In genomic region chr18:32958746-32959145, GRCh38 we compare ENCODE assay signal across 23 cellular contexts.
A peak's percentile ranks its signal among the peaks of the same experiment; 100 is the strongest.
DNase-seq lines count a peak whose midpoint lies in the region; ATAC-seq, FAIRE-seq and TF ChIP-seq lines count a peak whose summit lies in the region.
"Had no signal": no experiment of that assay in that cellular context is flagged by ENCODE, and none has a peak within 500 bp of the region (broad histone marks: within the 10 kb centered on the region; RNA-seq: fewer than 3 reads in every experiment).

No MANE protein-coding gene starts in this region.

- in situ Hi-C loops in GM12878 (cut with MboI), result no loop called here

- H3K27ac Mint-ChIP-seq in HFFc6 (no peak overlapping the region), T-cell (no peak overlapping the region)
- H3K27ac Mint-ChIP-seq: natural killer cell, progenitor cell of endocrine pancreas had no signal

- H2AFZ ChIP-seq in GM12878 (ENCODE audit: control insufficient read depth, low read depth, low read length), result no peak overlapping the region

- BruUV-seq in GM12878 (replicated peaks; lab: Mats Ljungman, UMichigan), result no TSS peak

- no peak for TF ChIP-seq EP300 in GM12878 (IDR thresholded peaks at IDR 0.05; ENCODE audit: borderline replicate concordance in 1 of 2, control insufficient read depth in 1 of 2, low read depth in 2 of 2, low read length in 2 of 2)

- H3K36me3 ChIP-seq in GM12878 (ENCODE audit: control insufficient read depth in 2 of 2, insufficient read depth in 2 of 2, low read length in 1 of 2), result no peaks in the 10 kb centered on the region
- H3K36me3 ChIP-seq: uterus had no signal

- ATAC-seq in GM18907 (IDR thresholded peaks at IDR 0.05; ENCODE audit: unreplicated experiment), result peak; percentile 87
- peak; percentile 96 for ATAC-seq in HG02610 (IDR thresholded peaks at IDR 0.05; ENCODE audit: unreplicated experiment)
- ATAC-seq in HG03097 (IDR thresholded peaks at IDR 0.05; ENCODE audit: low FRiP score, unreplicated experiment), result peak; percentile 89
- peak; percentile 48; the same call in 1 of the 3 replicates for ATAC-seq in GM12878
- no peak for ATAC-seq in T-cell (replicated peaks in 1 of 4)
- ATAC-seq: esophagus mucosa, HepG2, natural killer cell, Panc1 had no signal

- H3K36me3 Mint-ChIP-seq in HFFc6 (ENCODE audit: low read depth), result no peaks in the 10 kb centered on the region
- no peaks in the 10 kb centered on the region for H3K36me3 Mint-ChIP-seq in T-cell
- H3K36me3 Mint-ChIP-seq: natural killer cell had no signal

- H3K4me1 Mint-ChIP-seq in HFFc6 (ENCODE audit: low read depth) (no peaks in the 10 kb centered on the region), T-cell (no peaks in the 10 kb centered on the region)
- H3K4me1 Mint-ChIP-seq: natural killer cell had no signal

- no peak overlapping the region for H3K9ac ChIP-seq in GM12878 (ENCODE audit: control insufficient read depth, insufficient read depth, low read length)
- H3K9ac ChIP-seq: SK-N-SH had no signal

- no peaks in the 10 kb centered on the region for H3K9me3 ChIP-seq in GM12878 (replicated peaks; ENCODE audit: control insufficient read depth, insufficient read depth, low read length)
- H3K9me3 ChIP-seq: SK-N-SH, uterus had no signal

- RAD21 ChIA-PET in GM12878 (lab: Charles Lee; ENCODE audit: unreplicated experiment), result no interaction called here

- H3K4me1 ChIP-seq in GM12878 (ENCODE audit: control insufficient read depth, insufficient read depth, low read length), result no peaks in the 10 kb centered on the region

- SMC1A ChIA-PET in GM12878 (lab: Charles Lee; ENCODE audit: uncharacterized antibody, unreplicated experiment), result no interaction called here

- no peak for FAIRE-seq in GM12878 (lab: Jason Lieb, UNC)
- FAIRE-seq: HepG2 had no signal

- no peaks in the 10 kb centered on the region for H3K27me3 Mint-ChIP-seq in HFFc6 (ENCODE audit: insufficient read depth)
- H3K27me3 Mint-ChIP-seq in T-cell, result no peaks in the 10 kb centered on the region

- H3K4me3 ChIP-seq in GM12878, result no peak overlapping the region
- H3K4me3 ChIP-seq: uterus had no signal

- no peak for TF ChIP-seq RAD21 in GM12878 (IDR thresholded peaks at IDR 0.05; ENCODE audit: insufficient read depth, low read depth, low read length)

- H3K79me2 ChIP-seq in GM12878 (ENCODE audit: control insufficient read depth, insufficient read depth, low read length), result no peaks in the 10 kb centered on the region

- CTCF ChIA-PET in GM12878 (lab: Yijun Ruan, JAX) (no interaction called here), T-cell (lab: Charles Lee) (interaction anchor here in 1 of 2 donors (0.6 kb wide), 1 partner anchor 73 kb away, joined by 5 read pairs; no protein-coding TSS in a partner anchor)

- TF ChIP-seq POLR2A in GM12878 (IDR thresholded peaks at IDR 0.05; ENCODE audit: low read depth, low read length), result no peak

- H3K27ac ChIP-seq in GM12878 (ENCODE audit: control insufficient read depth, insufficient read depth), result no peak overlapping the region
- no peak overlapping the region for H3K27ac ChIP-seq in caudate nucleus (ENCODE audit: low read depth, low read length)
- H3K27ac ChIP-seq: uterus had no signal

- POLR2A ChIA-PET in GM12878 (lab: Charles Lee) (no interaction called here), T-cell (lab: Charles Lee) (no interaction called here)

- no peaks in the 10 kb centered on the region for H4K20me1 ChIP-seq in GM12878 (ENCODE audit: control insufficient read depth, insufficient read depth)

- H3K4me2 ChIP-seq in GM12878 (ENCODE audit: control insufficient read depth, insufficient read depth), result no peak overlapping the region
- H3K4me2 ChIP-seq: SK-N-SH had no signal

- no peaks in the 10 kb centered on the region for H3K27me3 ChIP-seq in GM12878 (replicated peaks in 1 of 2; ENCODE audit: control insufficient read depth in 2 of 2, insufficient read depth in 2 of 2, low read length in 1 of 2)
- H3K27me3 ChIP-seq: uterus had no signal

- intact Hi-C loops in GM12878 (cut with micrococcal nuclease; ENCODE audit: unreplicated experiment), result no loop called here

- no peak overlapping the region for H3K4me3 Mint-ChIP-seq in HFFc6
- no peak overlapping the region for H3K4me3 Mint-ChIP-seq in T-cell
- H3K4me3 Mint-ChIP-seq: natural killer cell had no signal

- 0% methylated on average over 1 of the region's 1 CpG for whole genome bisulfite sequencing in GM12878 (ENCODE audit: insufficient coverage, insufficient replicate concordance, low lambda C conversion rate, missing lambda C conversion rate)

- TF ChIP-seq CTCF in GM12878 (IDR thresholded peaks at IDR 0.05 in 2 of 3, conservative IDR thresholded peaks at IDR 0.05 in 1 of 3; ENCODE audit: control insufficient read depth in 2 of 3, extremely low read depth in 1 of 3, insufficient read depth in 1 of 3, low read depth in 3 of 3, low read length in 3 of 3) (no peak), HFFc6 (IDR thresholded peaks at IDR 0.05) (no peak)

- H3K9me3 Mint-ChIP-seq in HFFc6 (peaks cover 53% of the 10 kb centered on the region), T-cell (peaks cover 4 to 7% (median 4%) of the 10 kb centered on the region in 3 donors)

- DNase-seq in GM12878 (ENCODE audit: low read depth, low spot score), result no peak
- no peak for DNase-seq in HFFc6
- no peak for DNase-seq in caudate nucleus (lab: John Stamatoyannopoulos, UW)
- no peak for DNase-seq in NCI-H1436 treated with DMSO at 0.1 percent for 48 hours (lab: John Stamatoyannopoulos, UW)
- DNase-seq in T-cell, result no peak
- DNase-seq: activated CD4-positive, alpha-beta T cell treated with anti-CD3 and anti-CD28 coated beads for 1 hour; activated effector memory CD4-positive, alpha-beta T cell treated with anti-CD3 and anti-CD28 coated beads, Interleukin-2, amount 50 U/mL, for 16 hours; amygdala; central memory CD4-positive, alpha-beta T cell; mesendoderm; natural killer cell; NCI-H1436; NCI-H748 treated with DMSO at 0.1 percent for 48 hours; SK-N-SH; stimulated activated CD4-positive, alpha-beta T cell treated with anti-CD3 and anti-CD28 coated beads, Interleukin-4, amount 100 ng/mL, for 4 hours; uterus had no signal

TF ChIP-seq in GM12878, 131 proteins besides CTCF, POLR2A, EP300 and RAD21 (continues in another document):
- TF ChIP-seq FOS (IDR thresholded peaks at IDR 0.05; ENCODE audit: borderline replicate concordance, extremely low read depth, insufficient read length) (no peak), JUND (IDR thresholded peaks at IDR 0.05; ENCODE audit: low read depth, low read length) (no peak), CHD4 (IDR thresholded peaks at IDR 0.05) (no peak), SPI1 (IDR thresholded peaks at IDR 0.05; ENCODE audit: borderline replicate concordance, insufficient read depth, low read depth, low read length) (no peak), POLR2AphosphoS2 (IDR thresholded peaks at IDR 0.05; ENCODE audit: low read depth, low read length) (no peak), NFIC (IDR thresholded peaks at IDR 0.05; ENCODE audit: low read depth, low read length) (no peak), SRF (IDR thresholded peaks at IDR 0.05; ENCODE audit: low read depth in 2 of 2, low read length in 2 of 2) (no peak), ZNF687 (IDR thresholded peaks at IDR 0.05) (no peak), MEF2A (IDR thresholded peaks at IDR 0.05; ENCODE audit: insufficient read depth, low read depth, low read length) (no peak), HSF1 (IDR thresholded peaks at IDR 0.05; ENCODE audit: low read depth, low read length) (no peak), RBBP5 (conservative IDR thresholded peaks at IDR 0.05) (no peak)

Comparison
In these comparisons a context has a peak if more than half of its experiments do, and no peak if none do; other contexts are left out.
1. ATAC-seq: peak in GM18907 (single experiment), HG02610 (single experiment), HG03097 (single experiment) and GM12878 (single experiment); none in T-cell (0 of 4).